In the genomic region with DNA sequence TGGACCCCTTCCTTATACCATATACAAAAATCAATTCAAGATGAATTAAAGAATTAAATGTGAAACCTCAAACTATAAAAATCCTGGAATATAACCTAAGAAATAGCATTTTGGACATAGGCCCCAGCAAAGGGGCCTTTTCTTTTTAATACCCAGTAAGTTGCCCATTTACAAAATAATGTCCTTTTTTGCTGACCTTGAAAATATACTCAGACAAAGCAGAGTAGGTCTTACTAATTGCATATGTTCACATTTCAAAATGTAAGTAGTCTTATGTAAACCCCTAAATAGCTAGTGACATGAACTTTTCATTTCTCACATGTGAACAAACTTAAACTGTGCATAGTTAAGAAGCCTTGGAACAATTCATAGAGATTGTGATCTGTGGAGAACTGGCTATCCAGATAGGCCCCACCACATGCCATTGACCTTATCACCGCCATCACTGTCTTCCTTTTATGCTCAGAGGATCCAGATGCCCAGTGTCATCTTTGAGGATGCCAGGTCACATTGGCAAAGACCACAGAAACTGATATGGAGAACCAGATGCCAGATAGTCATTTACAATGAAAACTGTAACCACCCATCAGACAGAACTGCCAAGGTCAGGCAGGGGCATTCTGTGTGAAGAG, we compare ENCODE assay signal across 1 cellular context.
TF ChIP-seq lines count a peak whose summit lies in the region.

No MANE protein-coding gene starts in this region.

TF ChIP-seq in IMR-90, 13 proteins besides CTCF, POLR2A, EP300 and RAD21 (continued from another document):
- TF ChIP-seq NFE2L2 (IDR thresholded peaks at IDR 0.05; ENCODE audit: low read depth, low read length) (no peak), RFX5 (IDR thresholded peaks at IDR 0.05; ENCODE audit: low read depth, low read length) (no peak), BHLHE40 (IDR thresholded peaks at IDR 0.05; ENCODE audit: low read depth, low read length) (no peak), MXI1 (IDR thresholded peaks at IDR 0.05; ENCODE audit: borderline replicate concordance, low read depth, low read length) (no peak), RCOR1 (IDR thresholded peaks at IDR 0.05; ENCODE audit: insufficient replicate concordance, low read length) (no peak), FOS (IDR thresholded peaks at IDR 0.05; ENCODE audit: low read depth, low read length) (no peak), CEBPB (IDR thresholded peaks at IDR 0.05; ENCODE audit: low read depth, low read length) (no peak), CHD1 (IDR thresholded peaks at IDR 0.05; ENCODE audit: low read depth, low read length) (no peak)
- TF ChIP-seq, protein P1, sequence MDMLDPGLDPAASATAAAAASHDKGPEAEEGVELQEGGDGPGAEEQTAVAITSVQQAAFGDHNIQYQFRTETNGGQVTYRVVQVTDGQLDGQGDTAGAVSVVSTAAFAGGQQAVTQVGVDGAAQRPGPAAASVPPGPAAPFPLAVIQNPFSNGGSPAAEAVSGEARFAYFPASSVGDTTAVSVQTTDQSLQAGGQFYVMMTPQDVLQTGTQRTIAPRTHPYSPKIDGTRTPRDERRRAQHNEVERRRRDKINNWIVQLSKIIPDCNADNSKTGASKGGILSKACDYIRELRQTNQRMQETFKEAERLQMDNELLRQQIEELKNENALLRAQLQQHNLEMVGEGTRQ (IDR thresholded peaks at IDR 0.05; ENCODE audit: low read depth, low read length), result no peak
